In genomic region chr3:66418432-66419052, GRCh38 we compare ENCODE assay signal across 1 cellular context.
TF ChIP-seq lines count a peak whose summit lies in the region.

No MANE protein-coding gene starts in this region.

TF ChIP-seq in GM23338, 12 proteins besides CTCF, POLR2A, EP300 and RAD21 (continued from another document):
- no peak for TF ChIP-seq ZNF462 (CRISPR knock-in tag; IDR thresholded peaks at IDR 0.05)
- no peak for TF ChIP-seq CREB1 (CRISPR knock-in tag; IDR thresholded peaks at IDR 0.05; ENCODE audit: low read depth)
- TF ChIP-seq ZNF114 (CRISPR knock-in tag; IDR thresholded peaks at IDR 0.05): no peak
